ENCODE assay signal across 1 cellular context in genomic region chr17:34400301-34400931, GRCh38.
TF ChIP-seq lines count a peak whose summit lies in the region.

No MANE protein-coding gene starts in this region.

TF ChIP-seq in K562, 482 proteins besides CTCF, POLR2A, EP300 and RAD21:
- TF ChIP-seq RBM25 (IDR thresholded peaks at IDR 0.05; ENCODE audit: low read depth, low read length, severe bottlenecking): peak; percentile 73
- peak; percentile 81 for TF ChIP-seq ZFP36 (IDR thresholded peaks at IDR 0.05; ENCODE audit: low read depth, low read length, partially characterized antibody)
- TF ChIP-seq USF2 (CRISPR knock-in tag; IDR thresholded peaks at IDR 0.05): no peak
